In the genomic region with DNA sequence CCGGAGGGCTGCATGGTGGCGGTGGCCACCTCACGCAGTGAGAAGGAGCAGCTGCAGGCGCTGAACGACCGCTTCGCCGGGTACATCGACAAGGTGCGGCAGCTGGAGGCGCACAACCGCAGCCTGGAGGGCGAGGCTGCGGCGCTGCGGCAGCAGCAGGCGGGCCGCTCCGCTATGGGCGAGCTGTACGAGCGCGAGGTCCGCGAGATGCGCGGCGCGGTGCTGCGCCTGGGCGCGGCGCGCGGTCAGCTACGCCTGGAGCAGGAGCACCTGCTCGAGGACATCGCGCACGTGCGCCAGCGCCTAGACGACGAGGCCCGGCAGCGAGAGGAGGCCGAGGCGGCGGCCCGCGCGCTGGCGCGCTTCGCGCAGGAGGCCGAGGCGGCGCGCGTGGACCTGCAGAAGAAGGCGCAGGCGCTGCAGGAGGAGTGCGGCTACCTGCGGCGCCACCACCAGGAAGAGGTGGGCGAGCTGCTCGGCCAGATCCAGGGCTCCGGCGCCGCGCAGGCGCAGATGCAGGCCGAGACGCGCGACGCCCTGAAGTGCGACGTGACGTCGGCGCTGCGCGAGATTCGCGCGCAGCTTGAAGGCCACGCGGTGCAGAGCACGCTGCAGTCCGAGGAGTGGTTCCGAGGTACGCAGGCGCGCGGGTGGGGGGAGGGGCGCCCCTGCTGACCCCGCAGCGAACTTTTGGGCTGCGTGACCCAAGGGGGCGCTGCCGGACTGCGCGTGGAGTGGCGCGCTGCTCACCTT, we compare ENCODE assay signal across 9 cellular contexts. TPM values are rescaled to one million over a fixed set of nuclear protein-coding genes. Genes with fewer than 3 reads are reported as not detected.
DNase-seq lines count a peak whose midpoint lies in the region; FAIRE-seq and TF ChIP-seq lines count a peak whose summit lies in the region.
"Had no signal": no experiment of that assay in that cellular context is flagged by ENCODE, and none has a peak within 500 bp of the region (broad histone marks: within the 10 kb centered on the region; RNA-seq: fewer than 3 reads in every experiment).

No MANE protein-coding gene starts in this region.

- H3K36me3 ChIP-seq in GM23248 (ENCODE audit: low read depth) = no peaks in the 10 kb centered on the region
- no peaks in the 10 kb centered on the region for H3K36me3 ChIP-seq in neural cell (ENCODE audit: insufficient read depth, low read length)

- no peaks in the 10 kb centered on the region for H4K20me1 ChIP-seq in GM23248 (ENCODE audit: insufficient read depth)
- H4K20me1 ChIP-seq in neural cell (ENCODE audit: insufficient read depth) = no peaks in the 10 kb centered on the region

- no peaks in the 10 kb centered on the region for H3K9me3 ChIP-seq in GM23248 (ENCODE audit: low read depth)
- H3K9me3 ChIP-seq in neural cell (ENCODE audit: low read length) = no peaks in the 10 kb centered on the region

- H2AFZ ChIP-seq in GM23248 (peak overlapping the region; percentile 29; the same call in 1 of the 2 replicates), neural cell (ENCODE audit: low read depth, low read length) (no peak overlapping the region)

- 11 to 12% methylated on average over 80 to 82 of the region's 107 CpGs for WGBS in GM23248 (ENCODE audit: low coverage in 1 of 2, low lambda C conversion rate in 2 of 2, missing lambda C conversion rate in 2 of 2), 2 experiments

- H3K9ac ChIP-seq in GM23248 = peak overlapping the region; percentile 27; the same call in 1 of the 2 replicates
- peak overlapping the region; percentile 34 for H3K9ac ChIP-seq in neural cell (ENCODE audit: low read length)

- DNase-seq in GM23248 (peak; percentile 65), erythroblast (lab: John Stamatoyannopoulos, UW) (peak; percentile 69 to 83), SHP77 (lab: John Stamatoyannopoulos, UW) (no peak), NCI-H1105 treated with DMSO at 0.1 percent for 48 hours (lab: John Stamatoyannopoulos, UW) (no peak), NCI-H2107 (lab: John Stamatoyannopoulos, UW) (no peak), H54 (ENCODE audit: insufficient read length, low spot score) (no peak)
- peak; percentile 23 to 42 for DNase-seq in activated CD4-positive, alpha-beta T cell treated with anti-CD3 and anti-CD28 coated beads, Interleukin-2, amount 50 U/mL, for 48 hours

- no peak for FAIRE-seq in H54 (lab: Jason Lieb, UNC)

- H3K27ac ChIP-seq in GM23248 = no peak overlapping the region
- H3K27ac ChIP-seq in neural cell (ENCODE audit: low read length) = no peak overlapping the region

- in situ Hi-C loops in GM23248 (cut with MboI) = no loop called here

- no peaks in the 10 kb centered on the region for H3K4me1 ChIP-seq in GM23248 (ENCODE audit: insufficient read depth)

- peak overlapping the region; percentile 49 for H3K4me3 ChIP-seq in GM23248
- peak overlapping the region; percentile 70 for H3K4me3 ChIP-seq in neural cell (ENCODE audit: low read length)
- H3K4me3 ChIP-seq: lung had no signal

- TF ChIP-seq POLR2A in erythroblast (IDR thresholded peaks at IDR 0.05; ENCODE audit: low read length) = no peak
- no peak for TF ChIP-seq POLR2A in H54 (IDR thresholded peaks at IDR 0.05; ENCODE audit: low read depth, low read length)

- H3K27me3 ChIP-seq in GM23248 (replicated peaks; ENCODE audit: insufficient read depth) (peaks cover 42% of the 10 kb centered on the region), neural cell (ENCODE audit: insufficient read depth, low read depth, low read length) (peaks cover 51% of the 10 kb centered on the region)

- H3K4me2 ChIP-seq in GM23248 (ENCODE audit: unreplicated experiment) = no peak overlapping the region
- H3K4me2 ChIP-seq in neural cell (ENCODE audit: low read length) = no peak overlapping the region

- peak; percentile 57 for TF ChIP-seq CTCF in neural cell (IDR thresholded peaks at IDR 0.05; ENCODE audit: poor library complexity, severe bottlenecking)

- TF ChIP-seq RAD21 in neural cell (conservative IDR thresholded peaks at IDR 0.05) = peak; percentile 8

- H3K79me2 ChIP-seq in GM23248 (ENCODE audit: insufficient read depth) (no peaks in the 10 kb centered on the region), neural cell (replicated peaks; ENCODE audit: insufficient read depth, low read length) (no peaks in the 10 kb centered on the region)

- H3F3A ChIP-seq in GM23248 (ENCODE audit: insufficient read depth) (no peaks in the 10 kb centered on the region), neural cell (ENCODE audit: insufficient read depth, low read length, poor library complexity, severe bottlenecking) (no peaks in the 10 kb centered on the region)

- TF ChIP-seq EP300 in neural cell (conservative IDR thresholded peaks at IDR 0.05; ENCODE audit: poor library complexity, severe bottlenecking) = no peak

- H3K9me2 ChIP-seq in GM23248 (ENCODE audit: insufficient read depth) (no peaks in the 10 kb centered on the region), neural cell (ENCODE audit: insufficient read depth, low read length) (no peaks in the 10 kb centered on the region)

TF ChIP-seq in neural cell, 6 proteins besides CTCF, POLR2A, EP300 and RAD21:
- TF ChIP-seq TAF1 (IDR thresholded peaks at IDR 0.05; ENCODE audit: low read depth) (no peak), MXI1 (conservative IDR thresholded peaks at IDR 0.05; ENCODE audit: poor library complexity, severe bottlenecking) (peak; percentile 93), POLR2AphosphoS5 (IDR thresholded peaks at IDR 0.05) (no peak), SMC3 (conservative IDR thresholded peaks at IDR 0.05; ENCODE audit: poor library complexity) (peak; percentile 45), EZH2 (IDR thresholded peaks at IDR 0.05; ENCODE audit: borderline replicate concordance, insufficient read depth, low read length, poor library complexity, severe bottlenecking) (no peak)
- TF ChIP-seq, protein P1, sequence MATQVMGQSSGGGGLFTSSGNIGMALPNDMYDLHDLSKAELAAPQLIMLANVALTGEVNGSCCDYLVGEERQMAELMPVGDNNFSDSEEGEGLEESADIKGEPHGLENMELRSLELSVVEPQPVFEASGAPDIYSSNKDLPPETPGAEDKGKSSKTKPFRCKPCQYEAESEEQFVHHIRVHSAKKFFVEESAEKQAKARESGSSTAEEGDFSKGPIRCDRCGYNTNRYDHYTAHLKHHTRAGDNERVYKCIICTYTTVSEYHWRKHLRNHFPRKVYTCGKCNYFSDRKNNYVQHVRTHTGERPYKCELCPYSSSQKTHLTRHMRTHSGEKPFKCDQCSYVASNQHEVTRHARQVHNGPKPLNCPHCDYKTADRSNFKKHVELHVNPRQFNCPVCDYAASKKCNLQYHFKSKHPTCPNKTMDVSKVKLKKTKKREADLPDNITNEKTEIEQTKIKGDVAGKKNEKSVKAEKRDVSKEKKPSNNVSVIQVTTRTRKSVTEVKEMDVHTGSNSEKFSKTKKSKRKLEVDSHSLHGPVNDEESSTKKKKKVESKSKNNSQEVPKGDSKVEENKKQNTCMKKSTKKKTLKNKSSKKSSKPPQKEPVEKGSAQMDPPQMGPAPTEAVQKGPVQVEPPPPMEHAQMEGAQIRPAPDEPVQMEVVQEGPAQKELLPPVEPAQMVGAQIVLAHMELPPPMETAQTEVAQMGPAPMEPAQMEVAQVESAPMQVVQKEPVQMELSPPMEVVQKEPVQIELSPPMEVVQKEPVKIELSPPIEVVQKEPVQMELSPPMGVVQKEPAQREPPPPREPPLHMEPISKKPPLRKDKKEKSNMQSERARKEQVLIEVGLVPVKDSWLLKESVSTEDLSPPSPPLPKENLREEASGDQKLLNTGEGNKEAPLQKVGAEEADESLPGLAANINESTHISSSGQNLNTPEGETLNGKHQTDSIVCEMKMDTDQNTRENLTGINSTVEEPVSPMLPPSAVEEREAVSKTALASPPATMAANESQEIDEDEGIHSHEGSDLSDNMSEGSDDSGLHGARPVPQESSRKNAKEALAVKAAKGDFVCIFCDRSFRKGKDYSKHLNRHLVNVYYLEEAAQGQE (IDR thresholded peaks at IDR 0.05; ENCODE audit: borderline replicate concordance) = no peak

RNA-seq across cellular contexts. Expression of a gene that starts 0.7 kb away (rescaled TPM):
- 0.51 and 0.65 TPM in 2 replicates for total RNA-seq in GM23248 (2014; rRNA removed; shearing (Covaris generic))
- polyA plus RNA-seq in GM23248 (2016; fragmentation: Nextera tagmentation; extraction: Ambion mirVana) = 2.2 and 2.5 TPM in 2 replicates
- 0.05 and 0.42 TPM in 2 replicates for polyA plus RNA-seq in neural cell
- polyA minus RNA-seq in neural cell = 0.23 and 0.24 TPM in 2 replicates

RNA-seq across cellular contexts. Expression of a gene that starts 42.3 kb away (rescaled TPM):
- total RNA-seq in GM23248 (2014; rRNA removed; shearing (Covaris generic)) = not detected in 2 replicates
- polyA plus RNA-seq in GM23248 (2016; fragmentation: Nextera tagmentation; extraction: Ambion mirVana) (0.13 TPM in 1 of 2 replicates, not detected in the other), neural cell (not detected in 2 replicates)
- not detected in 2 replicates for polyA minus RNA-seq in neural cell
- total RNA-seq: lung had no signal
- polyA plus RNA-seq: lung had no signal

Comparison
In these comparisons a context has a peak if more than half of its experiments do, and no peak if none do; other contexts are left out.
1. DNase-seq: peak in GM23248 (single experiment), activated CD4-positive, alpha-beta T cell treated with anti-CD3 and anti-CD28 coated beads, Interleukin-2, amount 50 U/mL, for 48 hours (2 of 2) and erythroblast (2 of 2); none in SHP77 (0 of 2), NCI-H1105 treated with DMSO at 0.1 percent for 48 hours (single experiment), NCI-H2107 (single experiment) and H54 (single experiment).